14 cellular contexts compared by ENCODE assay signal in the genomic region with DNA sequence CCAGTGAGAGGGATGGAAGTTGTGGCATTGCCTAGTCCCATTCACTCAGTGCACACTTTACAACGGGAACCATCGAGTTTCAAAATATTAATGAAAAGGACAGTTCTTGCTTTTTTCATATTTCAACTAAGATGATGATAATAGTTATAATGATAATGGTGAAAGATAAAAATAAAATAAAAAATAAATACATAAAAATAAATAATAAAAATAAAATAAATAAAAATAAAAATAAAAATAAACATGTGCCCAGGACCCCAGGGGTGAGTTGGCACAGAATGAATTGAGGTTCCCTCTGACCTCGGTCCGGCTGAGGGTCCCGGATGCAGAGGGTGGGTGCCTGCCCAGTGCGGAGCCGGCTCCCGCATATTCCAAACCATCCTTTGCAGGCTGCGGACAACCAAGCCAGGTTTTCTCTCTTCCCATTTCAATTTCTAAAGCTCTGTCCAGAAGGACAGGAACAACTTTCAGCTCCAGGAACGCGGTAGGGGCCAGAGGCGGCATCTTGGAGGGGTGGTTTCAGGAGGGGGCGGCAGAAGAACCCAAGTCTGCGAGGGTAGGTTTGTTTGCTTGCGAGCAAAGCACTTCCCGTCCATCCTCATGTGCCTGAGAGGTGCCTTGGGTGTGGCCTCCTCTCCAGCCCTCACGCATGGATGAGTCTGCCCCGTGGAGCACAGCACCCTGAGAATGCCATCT.
"Had no signal": no experiment of that assay in that cellular context is flagged by ENCODE, and none has a peak within 500 bp of the region (broad histone marks: within the 10 kb centered on the region; RNA-seq: fewer than 3 reads in every experiment).

No MANE protein-coding gene starts in this region.

- H3K4me3 Mint-ChIP-seq: activated CD4-positive, alpha-beta memory T cell treated with anti-CD3 and anti-CD28 coated beads, Interleukin-2, amount 10 ng/mL, durations not matched to agents 7 days and 5 days; activated naive CD4-positive, alpha-beta T cell treated with anti-CD3 and anti-CD28 coated beads for 36 hours; dendritic cell treated with granulocyte-macrophage colony-stimulating factor and Interleukin-4, amounts not matched to agents 40 ng/mL and 50 ng/mL, for 4 days; effector memory CD8-positive, alpha-beta T cell; stimulated activated naive CD8-positive, alpha-beta T cell treated with anti-CD3 and anti-CD28 coated beads, Interleukin-15, Interleukin-2, amounts not matched to agents 100 ng/mL and 50 ng/mL, for 24 hours had no signal

- H3K27me3 ChIP-seq: right lobe of liver, SJCRH30, testis had no signal

- ATAC-seq: effector memory CD8-positive, alpha-beta T cell; right lobe of liver had no signal

- H3K4me3 ChIP-seq: right lobe of liver, SJCRH30, testis had no signal

- H3K27ac Mint-ChIP-seq: activated CD4-positive, alpha-beta memory T cell treated with anti-CD3 and anti-CD28 coated beads, Interleukin-2, amount 10 ng/mL, durations not matched to agents 7 days and 5 days; activated naive CD4-positive, alpha-beta T cell treated with anti-CD3 and anti-CD28 coated beads for 36 hours; dendritic cell treated with granulocyte-macrophage colony-stimulating factor and Interleukin-4, amounts not matched to agents 40 ng/mL and 50 ng/mL, for 4 days; effector memory CD8-positive, alpha-beta T cell; stimulated activated naive CD8-positive, alpha-beta T cell treated with anti-CD3 and anti-CD28 coated beads, Interleukin-15, Interleukin-2, amounts not matched to agents 100 ng/mL and 50 ng/mL, for 24 hours had no signal

- H3K36me3 ChIP-seq: right lobe of liver, SJCRH30 had no signal

- H3K4me1 ChIP-seq: SJCRH30 had no signal

- DNase-seq: activated CD4-positive, alpha-beta memory T cell treated with anti-CD3 and anti-CD28 coated beads, Interleukin-2, amount 10 ng/mL, durations not matched to agents 7 days and 5 days; activated CD8-positive, alpha-beta memory T cell treated with anti-CD3 and anti-CD28 coated beads, Interleukin-2, amount 50 U/mL, for 4 hours; activated naive CD4-positive, alpha-beta T cell treated with anti-CD3 and anti-CD28 coated beads for 36 hours; caudate nucleus; effector memory CD8-positive, alpha-beta T cell; erythroblast; hypothalamus; SJCRH30; stimulated activated CD4-positive, alpha-beta T cell treated with anti-CD3 and anti-CD28 coated beads, Interleukin-4, amount 100 ng/mL, for 1 hour; SW 1271 had no signal

- H3K9me3 ChIP-seq: right lobe of liver, SJCRH30, testis had no signal

- H3K27ac ChIP-seq: right lobe of liver, SJCRH30, testis had no signal

- H3K27me3 Mint-ChIP-seq: activated CD4-positive, alpha-beta memory T cell treated with anti-CD3 and anti-CD28 coated beads, Interleukin-2, amount 10 ng/mL, durations not matched to agents 7 days and 5 days had no signal

- H3K9me3 Mint-ChIP-seq: activated naive CD4-positive, alpha-beta T cell treated with anti-CD3 and anti-CD28 coated beads for 36 hours; dendritic cell treated with granulocyte-macrophage colony-stimulating factor and Interleukin-4, amounts not matched to agents 40 ng/mL and 50 ng/mL, for 4 days; effector memory CD8-positive, alpha-beta T cell; stimulated activated naive CD8-positive, alpha-beta T cell treated with anti-CD3 and anti-CD28 coated beads, Interleukin-15, Interleukin-2, amounts not matched to agents 100 ng/mL and 50 ng/mL, for 24 hours had no signal
